ENCODE assay signal across 23 cellular contexts in the genomic region with DNA sequence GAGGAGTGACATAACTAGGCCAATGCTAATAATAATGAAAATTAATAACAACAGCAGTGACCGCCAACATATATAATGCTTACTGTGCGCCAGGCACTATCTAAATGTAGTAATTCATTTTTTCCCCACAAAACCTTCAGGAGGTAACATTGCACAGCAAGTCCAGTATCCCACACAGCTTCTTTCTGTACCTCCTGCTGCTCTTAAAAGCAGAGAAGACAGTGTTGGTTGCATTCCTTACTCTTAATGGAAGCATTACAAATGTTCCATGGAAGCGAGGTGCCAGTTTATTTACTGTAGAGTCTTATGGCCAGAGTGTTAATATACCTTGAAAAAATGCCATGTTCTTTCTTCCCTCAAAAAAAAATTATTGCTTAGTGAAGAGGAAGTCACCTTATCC.
DNase-seq lines count a peak whose midpoint lies in the region; ATAC-seq and TF ChIP-seq lines count a peak whose summit lies in the region.
"Had no signal": no experiment of that assay in that cellular context is flagged by ENCODE, and none has a peak within 500 bp of the region (broad histone marks: within the 10 kb centered on the region; RNA-seq: fewer than 3 reads in every experiment).

No MANE protein-coding gene starts in this region.

- H3K9me3 Mint-ChIP-seq in activated naive CD8-positive, alpha-beta T cell (ENCODE audit: low read depth) = no peaks in the 10 kb centered on the region
- H3K9me3 Mint-ChIP-seq in activated naive CD8-positive, alpha-beta T cell treated with anti-CD3 and anti-CD28 coated beads, Interleukin-2, amount 50 U/mL, for 24 hours = no peaks in the 10 kb centered on the region
- no peaks in the 10 kb centered on the region for H3K9me3 Mint-ChIP-seq in nephron
- no peaks in the 10 kb centered on the region for H3K9me3 Mint-ChIP-seq in naive thymus-derived CD8-positive, alpha-beta T cell
- H3K9me3 Mint-ChIP-seq: CD14-positive monocyte; CD4-positive, alpha-beta T cell; CD8-positive, alpha-beta memory T cell; H9; HFFc6 had no signal

- peaks cover 43% of the 10 kb centered on the region for H3K36me3 Mint-ChIP-seq in activated naive CD8-positive, alpha-beta T cell
- peaks cover 73% of the 10 kb centered on the region for H3K36me3 Mint-ChIP-seq in activated naive CD8-positive, alpha-beta T cell treated with anti-CD3 and anti-CD28 coated beads, Interleukin-2, amount 50 U/mL, for 24 hours (ENCODE audit: low read depth)
- peaks cover 12% of the 10 kb centered on the region for H3K36me3 Mint-ChIP-seq in nephron (ENCODE audit: low read depth)
- peaks cover 0 to 22% (median 15%) of the 10 kb centered on the region in 3 donors for H3K36me3 Mint-ChIP-seq in naive thymus-derived CD8-positive, alpha-beta T cell

- POLR2A ChIA-PET in naive thymus-derived CD8-positive, alpha-beta T cell (lab: Charles Lee) = no interaction called here

- H3K27me3 Mint-ChIP-seq in activated naive CD8-positive, alpha-beta T cell = no peaks in the 10 kb centered on the region
- H3K27me3 Mint-ChIP-seq in activated naive CD8-positive, alpha-beta T cell treated with anti-CD3 and anti-CD28 coated beads, Interleukin-2, amount 50 U/mL, for 24 hours = no peaks in the 10 kb centered on the region
- H3K27me3 Mint-ChIP-seq in nephron (ENCODE audit: low read depth) = no peaks in the 10 kb centered on the region
- peaks cover 3 to 26% (median 6%) of the 10 kb centered on the region in 5 donors for H3K27me3 Mint-ChIP-seq in naive thymus-derived CD8-positive, alpha-beta T cell
- H3K27me3 Mint-ChIP-seq: CD8-positive, alpha-beta memory T cell had no signal

- peak overlapping the region; percentile 22 for H3K27ac Mint-ChIP-seq in activated naive CD8-positive, alpha-beta T cell
- no peak overlapping the region for H3K27ac Mint-ChIP-seq in activated naive CD8-positive, alpha-beta T cell treated with anti-CD3 and anti-CD28 coated beads, Interleukin-2, amount 50 U/mL, for 24 hours
- H3K27ac Mint-ChIP-seq in nephron = peak overlapping the region in 2 of 3 experiments; percentile 6 to 68
- H3K27ac Mint-ChIP-seq in naive thymus-derived CD8-positive, alpha-beta T cell = no peak overlapping the region
- H3K27ac Mint-ChIP-seq: CD14-positive monocyte; CD4-positive, alpha-beta T cell; CD8-positive, alpha-beta memory T cell; HFFc6 had no signal

- no peak overlapping the region for H3K4me3 Mint-ChIP-seq in activated naive CD8-positive, alpha-beta T cell
- H3K4me3 Mint-ChIP-seq in activated naive CD8-positive, alpha-beta T cell treated with anti-CD3 and anti-CD28 coated beads, Interleukin-2, amount 50 U/mL, for 24 hours = no peak overlapping the region
- H3K4me3 Mint-ChIP-seq in nephron = no peak overlapping the region
- no peak overlapping the region for H3K4me3 Mint-ChIP-seq in naive thymus-derived CD8-positive, alpha-beta T cell
- H3K4me3 Mint-ChIP-seq: CD14-positive monocyte; CD4-positive, alpha-beta T cell; CD8-positive, alpha-beta memory T cell; H9; HFFc6 had no signal

- H3K4me1 Mint-ChIP-seq in activated naive CD8-positive, alpha-beta T cell (ENCODE audit: low read depth) = peaks cover 58% of the 10 kb centered on the region
- peaks cover 52% of the 10 kb centered on the region for H3K4me1 Mint-ChIP-seq in activated naive CD8-positive, alpha-beta T cell treated with anti-CD3 and anti-CD28 coated beads, Interleukin-2, amount 50 U/mL, for 24 hours
- H3K4me1 Mint-ChIP-seq in nephron = peaks cover 41% of the 10 kb centered on the region
- H3K4me1 Mint-ChIP-seq in naive thymus-derived CD8-positive, alpha-beta T cell = peaks cover 27 to 57% (median 36%) of the 10 kb centered on the region in 4 donors

- no peak for TF ChIP-seq CTCF in nephron (IDR thresholded peaks at IDR 0.05; ENCODE audit: unreplicated experiment in 3 of 3)

- DNase-seq in DMS 273 (lab: John Stamatoyannopoulos, UW; ENCODE audit: unreplicated experiment) (peak; percentile 26), DMS 273 treated with DMSO at 0.1 percent for 48 hours (lab: John Stamatoyannopoulos, UW) (no peak), smooth muscle cell of the brain vasculature (ENCODE audit: low read depth, low spot score) (peak; percentile 24), COR-L47 (lab: John Stamatoyannopoulos, UW) (no peak)
- no peak for DNase-seq in activated naive CD8-positive, alpha-beta T cell treated with anti-CD3 and anti-CD28 coated beads, Interleukin-2, amount 50 U/mL, for 24 hours
- no peak for DNase-seq in naive thymus-derived CD8-positive, alpha-beta T cell
- DNase-seq: ACHN; AML-193; BE2C; Calu3; CD4-positive, alpha-beta T cell; CD8-positive, alpha-beta memory T cell; DMS79; EL; GDM1; GM23248; H9; HFFc6 had no signal

- no peak for ATAC-seq in activated naive CD8-positive, alpha-beta T cell treated with anti-CD3 and anti-CD28 coated beads, Interleukin-2, amount 50 U/mL, for 24 hours
- ATAC-seq in naive thymus-derived CD8-positive, alpha-beta T cell = no peak
- ATAC-seq: GM12878, HCT116 had no signal

Comparison
In these comparisons a context has a peak if more than half of its experiments do, and no peak if none do; other contexts are left out.
1. DNase-seq: peak in DMS 273 (single experiment) and smooth muscle cell of the brain vasculature (single experiment); none in DMS 273 treated with DMSO at 0.1 percent for 48 hours (single experiment), activated naive CD8-positive, alpha-beta T cell treated with anti-CD3 and anti-CD28 coated beads, Interleukin-2, amount 50 U/mL, for 24 hours (single experiment), naive thymus-derived CD8-positive, alpha-beta T cell (0 of 10) and COR-L47 (single experiment).
2. H3K27ac Mint-ChIP-seq: peak in activated naive CD8-positive, alpha-beta T cell (single experiment) and nephron (2 of 3); none in activated naive CD8-positive, alpha-beta T cell treated with anti-CD3 and anti-CD28 coated beads, Interleukin-2, amount 50 U/mL, for 24 hours (single experiment) and naive thymus-derived CD8-positive, alpha-beta T cell (0 of 10).